In genomic region chr4:1722551-1723071, GRCh38 we compare ENCODE assay signal across 9 cellular contexts. TPM values are rescaled to one million over a fixed set of nuclear protein-coding genes. Genes with fewer than 3 reads are reported as not detected.
DNase-seq lines count a peak whose midpoint lies in the region; ATAC-seq and TF ChIP-seq lines count a peak whose summit lies in the region.
"Had no signal": no experiment of that assay in that cellular context is flagged by ENCODE, and none has a peak within 500 bp of the region (broad histone marks: within the 10 kb centered on the region; RNA-seq: fewer than 3 reads in every experiment).

No MANE protein-coding gene starts in this region.

- H3K27me3 Mint-ChIP-seq in CD14-positive monocyte (ENCODE audit: low read depth in 3 of 3) = peaks cover 0 to 3% (median 0%) of the 10 kb centered on the region in 3 donors
- H3K27me3 Mint-ChIP-seq in naive B cell = no peaks in the 10 kb centered on the region

- H3K27ac Mint-ChIP-seq in CD14-positive monocyte = peak overlapping the region; percentile 97 to 100 (median 98)
- H3K27ac Mint-ChIP-seq in naive B cell = peak overlapping the region; percentile 99 to 100 (median 100)

- ATAC-seq in naive B cell (ENCODE audit: low read depth in 2 of 2) = no peak

- H3K4me3 ChIP-seq in Jurkat, Clone E6-1 (ENCODE audit: low read length) = peak overlapping the region; percentile 91
- peak overlapping the region; percentile 62 for H3K4me3 ChIP-seq in astrocyte of the spinal cord (ENCODE audit: low read depth, low read length)

- DNase-seq in CD14-positive monocyte (ENCODE audit: low spot score) (no peak), astrocyte of the spinal cord (ENCODE audit: low read depth, low spot score) (no peak), naive B cell (no peak), A172 (ENCODE audit: low spot score) (no peak), glomerular visceral epithelial cell (ENCODE audit: extremely low spot score) (no peak), NCI-H345 (lab: John Stamatoyannopoulos, UW) (no peak), anterior cingulate cortex (lab: John Stamatoyannopoulos, UW) (no peak)
- DNase-seq in Jurkat, Clone E6-1 (ENCODE audit: low read depth, low spot score) = no peak
- DNase-seq: SHP77 had no signal

- no peaks in the 10 kb centered on the region for H3K9me3 Mint-ChIP-seq in CD14-positive monocyte
- no peaks in the 10 kb centered on the region for H3K9me3 Mint-ChIP-seq in naive B cell

- H3K4me1 Mint-ChIP-seq in CD14-positive monocyte = peaks cover 74% of the 10 kb centered on the region
- H3K4me1 Mint-ChIP-seq in naive B cell = peaks cover 37 to 64% (median 48%) of the 10 kb centered on the region in 3 donors

- TF ChIP-seq CTCF in CD14-positive monocyte (IDR thresholded peaks at IDR 0.05) = no peak
- peak; percentile 3 for TF ChIP-seq CTCF in astrocyte of the spinal cord (IDR thresholded peaks at IDR 0.05; ENCODE audit: low read depth, low read length)

- peaks cover 17 to 36% of the 10 kb centered on the region in 2 donors for H3K36me3 Mint-ChIP-seq in CD14-positive monocyte
- no peaks in the 10 kb centered on the region for H3K36me3 Mint-ChIP-seq in naive B cell

- intact Hi-C loops in CD14-positive monocyte (cut with micrococcal nuclease) = loop anchor here in 1 of 2 donors (5.0 to 10.0 kb wide), 3 partner anchors 132 to 375 kb away; partner anchors contain the start of genes LETM1 and UVSSA

- H3K4me3 Mint-ChIP-seq in CD14-positive monocyte (peak overlapping the region; percentile 82 to 98), naive B cell (peak overlapping the region; percentile 82 to 95 (median 89))

- in situ Hi-C loops in astrocyte of the spinal cord (cut with HindIII; ENCODE audit: low sequenced_read_pairs) = no loop called here

RNA-seq across cellular contexts. Expression of gene TACC3, which starts 1.3 kb away (rescaled TPM):
- 10 to 100 TPM; 43.7 to 56.6 TPM for polyA plus RNA-seq in CD14-positive monocyte
- 164 TPM for polyA plus RNA-seq in Jurkat, Clone E6-1 (2012; ENCODE audit: insufficient read depth, insufficient read length)
- polyA plus RNA-seq in naive B cell (ENCODE audit: low read depth in 6 of 6) = 10 to 100 TPM; 15.0 to 21.0 (median 17.2) TPM
- 39.6 and 55.0 TPM in 2 replicates for total RNA-seq in A172 (2014; rRNA removed; shearing (Covaris generic))

RNA-seq across cellular contexts. Expression of gene TMEM129, which starts 1.5 kb away (rescaled TPM):
- 10 to 100 TPM; 22.4 to 24.1 TPM for polyA plus RNA-seq in CD14-positive monocyte
- polyA plus RNA-seq in Jurkat, Clone E6-1 (2012; ENCODE audit: insufficient read depth, insufficient read length) = 30.1 TPM
- 10 to 100 TPM; 29.6 to 43.7 (median 34.7) TPM for polyA plus RNA-seq in naive B cell (ENCODE audit: low read depth in 6 of 6)
- total RNA-seq in A172 (2014; rRNA removed; shearing (Covaris generic)) = 43.7 and 47.6 TPM in 2 replicates

RNA-seq across cellular contexts. Expression of gene SLBP, which starts 10.5 kb away (rescaled TPM):
- 10 to 100 TPM; 59.1 to 63.7 TPM for polyA plus RNA-seq in CD14-positive monocyte
- 198 TPM for polyA plus RNA-seq in Jurkat, Clone E6-1 (2012; ENCODE audit: insufficient read depth, insufficient read length)
- 10 to 100 TPM; 32.7 to 50.5 (median 43.4) TPM for polyA plus RNA-seq in naive B cell (ENCODE audit: low read depth in 6 of 6)
- total RNA-seq in A172 (2014; rRNA removed; shearing (Covaris generic)) = 163 and 168 TPM in 2 replicates

RNA-seq across cellular contexts. Expression of gene FAM53A, which starts 38.5 kb away (rescaled TPM):
- under 1 TPM; 0.40 to 0.82 TPM for polyA plus RNA-seq in CD14-positive monocyte
- 2.3 TPM for polyA plus RNA-seq in Jurkat, Clone E6-1 (2012; ENCODE audit: insufficient read depth, insufficient read length)
- 1 to 10 TPM; 1.5 to 2.9 (median 2.4) TPM for polyA plus RNA-seq in naive B cell (ENCODE audit: low read depth in 6 of 6)
- 4.1 and 6.0 TPM in 2 replicates for total RNA-seq in A172 (2014; rRNA removed; shearing (Covaris generic))
